ENCODE assay signal across 15 cellular contexts in the genomic region with DNA sequence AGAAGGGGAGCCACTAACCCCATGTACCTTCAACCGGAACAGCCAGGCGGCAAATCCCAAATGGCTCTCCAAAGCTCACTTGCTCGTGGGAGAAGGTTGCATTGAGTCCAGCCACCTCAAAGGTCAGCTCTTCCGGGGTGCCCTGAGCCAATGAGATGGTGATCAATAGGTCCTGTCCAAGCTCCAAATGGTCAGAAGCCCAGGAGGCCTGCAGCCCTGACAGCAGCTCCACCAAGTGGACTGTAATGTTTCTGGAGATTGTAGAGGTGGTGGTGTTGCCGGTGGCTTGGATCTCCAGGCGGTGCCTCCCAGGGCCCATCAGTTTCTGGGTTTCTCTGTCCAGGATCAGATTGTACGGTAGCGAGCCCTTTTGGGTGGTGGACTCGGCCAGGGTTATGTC. TPM values are rescaled to one million over a fixed set of nuclear protein-coding genes. Genes with fewer than 3 reads are reported as not detected.
DNase-seq lines count a peak whose midpoint lies in the region; ATAC-seq, FAIRE-seq and TF ChIP-seq lines count a peak whose summit lies in the region.
"Had no signal": no experiment of that assay in that cellular context is flagged by ENCODE, and none has a peak within 500 bp of the region (broad histone marks: within the 10 kb centered on the region; RNA-seq: fewer than 3 reads in every experiment).

No MANE protein-coding gene starts in this region.

- in situ Hi-C loops in brain microvascular endothelial cell (cut with HindIII; ENCODE audit: low pct_ligation_motif_present, low sequenced_read_pairs), result no loop called here

- no peaks in the 10 kb centered on the region for H3K79me2 ChIP-seq in keratinocyte (ENCODE audit: control insufficient read depth, insufficient read depth, low read length)

- no peaks in the 10 kb centered on the region for H4K20me1 ChIP-seq in keratinocyte (ENCODE audit: control insufficient read depth, extremely low read depth, insufficient read depth, low read length)

- DNase-seq in AG04450 (ENCODE audit: low read depth, low spot score), result no peak
- DNase-seq in HFF-Myc (ENCODE audit: extremely low read depth, low read depth), result no peak
- DNase-seq in brain microvascular endothelial cell, result no peak
- no peak for DNase-seq in keratinocyte (ENCODE audit: low read depth, low spot score)
- DNase-seq in stimulated activated CD4-positive, alpha-beta T cell treated with anti-CD3 and anti-CD28 coated beads, Interleukin-1b, Interleukin-23, amount 100 ng/mL, for 48 hours, result no peak
- DNase-seq in posterior vena cava (ENCODE audit: low spot score), result no peak
- DNase-seq: activated CD4-positive, alpha-beta T cell treated with anti-CD3 and anti-CD28 coated beads for 48 hours; activated gamma-delta T cell; kidney glomerular epithelial cell; NCI-H1105 treated with DMSO at 0.1 percent for 48 hours; NCI-H82 had no signal

- intact Hi-C loops in posterior vena cava (cut with DNase I), result no loop called here

- H2AFZ ChIP-seq in keratinocyte (ENCODE audit: control insufficient read depth, low read length), result no peak overlapping the region

- H3K27ac Mint-ChIP-seq in stimulated activated memory B cell treated with anti-CD40 and anti-IgM and Interleukin-4, amounts not matched to agents 10 μg/mL and 1 μg/mL and 100 μg/mL, for 72 hours, result no peak overlapping the region
- H3K27ac Mint-ChIP-seq: natural killer cell treated with Interleukin-12 subunit alpha and Interleukin-12 subunit beta and Interleukin-15 and Interleukin-18, amount 100 ng/mL, for 72 hours had no signal

- peaks cover 38% of the 10 kb centered on the region for H3K27me3 Mint-ChIP-seq in stimulated activated memory B cell treated with anti-CD40 and anti-IgM and Interleukin-4, amounts not matched to agents 10 μg/mL and 1 μg/mL and 100 μg/mL, for 72 hours

- no peaks in the 10 kb centered on the region for H3K4me1 ChIP-seq in keratinocyte (ENCODE audit: control insufficient read depth, extremely low read depth, insufficient read depth, low read length)

- POLR2A ChIA-PET in AG04450 (lab: Yijun Ruan, JAX), result no interaction called here

- no peak overlapping the region for H3K4me3 Mint-ChIP-seq in stimulated activated memory B cell treated with anti-CD40 and anti-IgM and Interleukin-4, amounts not matched to agents 10 μg/mL and 1 μg/mL and 100 μg/mL, for 72 hours
- H3K4me3 Mint-ChIP-seq: natural killer cell treated with Interleukin-12 subunit alpha and Interleukin-12 subunit beta and Interleukin-15 and Interleukin-18, amount 100 ng/mL, for 72 hours had no signal

- no peak for FAIRE-seq in keratinocyte (lab: Jason Lieb, UNC)

- H3K9me1 ChIP-seq in keratinocyte (ENCODE audit: control insufficient read depth, extremely low read depth, insufficient read depth, low read length), result no peaks in the 10 kb centered on the region

- H3K9me3 ChIP-seq in AG04450 (ENCODE audit: control insufficient read depth, insufficient read depth, low read length) (no peaks in the 10 kb centered on the region), keratinocyte (ENCODE audit: control insufficient read depth, low read depth, low read length) (no peaks in the 10 kb centered on the region)

- H3K27ac ChIP-seq in AG04450 (ENCODE audit: low read depth, low read length) (no peak overlapping the region), brain microvascular endothelial cell (no peak overlapping the region), keratinocyte (ENCODE audit: control insufficient read depth, insufficient read depth, low read length) (no peak overlapping the region)
- H3K27ac ChIP-seq: C4-2B had no signal

- no peaks in the 10 kb centered on the region for H3K36me3 ChIP-seq in brain microvascular endothelial cell (replicated peaks)
- no peaks in the 10 kb centered on the region for H3K36me3 ChIP-seq in keratinocyte (ENCODE audit: control insufficient read depth in 2 of 2, extremely low read depth in 1 of 2, insufficient read depth in 2 of 2, low read length in 2 of 2)

- dilution Hi-C loops in keratinocyte (cut with MboI; ENCODE audit: extremely low pct_ligation_motif_present, low sequenced_read_pairs), result no loop called here

- H3K36me3 Mint-ChIP-seq in stimulated activated memory B cell treated with anti-CD40 and anti-IgM and Interleukin-4, amounts not matched to agents 10 μg/mL and 1 μg/mL and 100 μg/mL, for 72 hours, result no peaks in the 10 kb centered on the region
- H3K36me3 Mint-ChIP-seq: natural killer cell treated with Interleukin-12 subunit alpha and Interleukin-12 subunit beta and Interleukin-15 and Interleukin-18, amount 100 ng/mL, for 72 hours had no signal

- ATAC-seq in GM18519 (IDR thresholded peaks at IDR 0.05; ENCODE audit: low FRiP score, unreplicated experiment), result no peak
- ATAC-seq in stimulated activated memory B cell treated with anti-CD40 and anti-IgM and Interleukin-4, amounts not matched to agents 10 μg/mL and 1 μg/mL and 100 μg/mL, for 72 hours, result no peak

- H3K4me2 ChIP-seq in keratinocyte (ENCODE audit: control insufficient read depth, extremely low read depth, insufficient read depth, low read depth, low read length), result no peak overlapping the region

- H3K4me3 ChIP-seq in AG04450 (ENCODE audit: low read depth, low read length), result no peak overlapping the region
- H3K4me3 ChIP-seq in HFF-Myc (replicated peaks; ENCODE audit: low read depth, low read length), result no peak overlapping the region
- H3K4me3 ChIP-seq in brain microvascular endothelial cell (ENCODE audit: low read depth, low read length), result no peak overlapping the region
- no peak overlapping the region for H3K4me3 ChIP-seq in keratinocyte (ENCODE audit: control insufficient read depth in 2 of 3, extremely low read depth in 1 of 3, insufficient read depth in 2 of 3, low read depth in 1 of 3, low read length in 3 of 3)

- H3K9ac ChIP-seq in keratinocyte (ENCODE audit: control insufficient read depth, extremely low read depth, insufficient read depth, low read length), result no peak overlapping the region

- no peaks in the 10 kb centered on the region for H3K4me1 Mint-ChIP-seq in stimulated activated memory B cell treated with anti-CD40 and anti-IgM and Interleukin-4, amounts not matched to agents 10 μg/mL and 1 μg/mL and 100 μg/mL, for 72 hours

- H3K27me3 ChIP-seq in AG04450 (ENCODE audit: control insufficient read depth, insufficient read depth, low read length) (peaks cover 19% of the 10 kb centered on the region), brain microvascular endothelial cell (replicated peaks) (no peaks in the 10 kb centered on the region), keratinocyte (ENCODE audit: control insufficient read depth, extremely low read depth, insufficient read depth, low read length) (no peaks in the 10 kb centered on the region)

- CTCF ChIA-PET in AG04450 (lab: Charles Lee), result interaction anchor here (0.6 to 0.9 kb wide), 2 partner anchors 161 to 170 kb away, joined by 3 read pairs; no protein-coding TSS in a partner anchor

- H3K9me3 Mint-ChIP-seq in stimulated activated memory B cell treated with anti-CD40 and anti-IgM and Interleukin-4, amounts not matched to agents 10 μg/mL and 1 μg/mL and 100 μg/mL, for 72 hours, result no peaks in the 10 kb centered on the region
- H3K9me3 Mint-ChIP-seq: natural killer cell treated with Interleukin-12 subunit alpha and Interleukin-12 subunit beta and Interleukin-15 and Interleukin-18, amount 100 ng/mL, for 72 hours had no signal

- TF ChIP-seq CTCF in AG04450 (IDR thresholded peaks at IDR 0.05; ENCODE audit: low read depth, low read length), result peak; percentile 37
- peak; percentile 10 for TF ChIP-seq CTCF in HFF-Myc (IDR thresholded peaks at IDR 0.05; ENCODE audit: low read depth, low read length, missing control alignments)
- peak; percentile 47 for TF ChIP-seq CTCF in brain microvascular endothelial cell (IDR thresholded peaks at IDR 0.05; ENCODE audit: low read depth, low read length, missing control alignments)
- TF ChIP-seq CTCF in keratinocyte (optimal IDR thresholded peaks at IDR 0.05 in 1 of 3, IDR thresholded peaks at IDR 0.05 in 1 of 3, conservative IDR thresholded peaks at IDR 0.05 in 1 of 3; ENCODE audit: extremely low read depth in 1 of 3, insufficient read depth in 2 of 3, low read length in 3 of 3), result peak in 2 of 3 experiments; percentile 23 to 59

RNA-seq across cellular contexts. Expression of a gene that starts 39.9 kb away (rescaled TPM):
- polyA plus RNA-seq in AG04450 (2011; rRNA removed) (not detected in 2 replicates), keratinocyte (0.04 to 0.08 TPM (median 0.07 TPM) in 3 replicates)
- 0.17 TPM in 1 of 2 replicates, not detected in the other for polyA minus RNA-seq in AG04450 (2011; rRNA and poly(A)+ RNA removed)
- polyA plus RNA-seq in keratinocyte (2011; ENCODE audit: low read depth), result not detected
- polyA plus RNA-seq in keratinocyte (2011; cell fraction: cytosol; rRNA removed), result not detected in 2 replicates
- polyA plus RNA-seq in keratinocyte (2011; cell fraction: nucleus; rRNA removed), result not detected in 2 replicates
- polyA plus RNA-seq in keratinocyte (2012; ENCODE audit: low replicate concordance), result not detected in 2 replicates
- not detected in 3 replicates for polyA minus RNA-seq in keratinocyte
- not detected for polyA minus RNA-seq in keratinocyte (2011; cell fraction: cytosol; rRNA and poly(A)+ RNA removed)
- not detected in 2 replicates for polyA minus RNA-seq in keratinocyte (2011; cell fraction: nucleus; rRNA and poly(A)+ RNA removed)
- total RNA-seq in posterior vena cava, result not detected
- total RNA-seq: natural killer cell treated with Interleukin-12 subunit alpha and Interleukin-12 subunit beta and Interleukin-15 and Interleukin-18, amount 100 ng/mL, for 72 hours had no signal
